Comparison of ENCODE assay signal across 15 cellular contexts in the genomic region with DNA sequence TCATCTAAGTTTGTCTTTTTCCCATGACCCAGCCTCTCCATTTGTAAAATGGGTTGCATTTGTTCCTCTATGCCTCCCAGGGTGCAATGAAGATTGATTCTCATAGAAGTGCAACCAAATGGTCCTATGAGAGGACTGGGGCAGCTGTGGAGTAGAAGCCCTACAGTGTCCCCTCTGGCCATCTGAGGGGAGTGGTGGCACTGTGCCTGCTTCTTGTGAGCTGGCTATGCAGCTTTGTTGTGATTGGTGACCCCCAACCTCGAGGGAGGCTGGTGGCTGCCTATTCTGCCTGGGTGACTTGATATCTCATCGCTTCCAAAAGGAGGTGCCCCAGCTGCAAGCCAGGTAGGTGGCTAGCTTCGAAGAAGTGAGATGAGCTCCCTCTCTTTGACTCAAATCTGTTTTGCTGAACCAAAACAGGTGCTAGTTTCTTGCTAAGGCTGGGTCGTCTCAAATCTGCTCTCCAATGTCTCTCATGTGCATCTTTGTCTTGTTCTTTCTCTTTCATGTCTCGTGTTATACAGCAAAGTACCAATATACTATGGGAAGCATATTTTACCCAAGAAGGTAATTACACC. TPM values are rescaled to one million over a fixed set of nuclear protein-coding genes. Genes with fewer than 3 reads are reported as not detected.
DNase-seq lines count a peak whose midpoint lies in the region; ATAC-seq, FAIRE-seq and TF ChIP-seq lines count a peak whose summit lies in the region.
"Had no signal": no experiment of that assay in that cellular context is flagged by ENCODE, and none has a peak within 500 bp of the region (broad histone marks: within the 10 kb centered on the region; RNA-seq: fewer than 3 reads in every experiment).

No MANE protein-coding gene starts in this region.

- H3K36me3 ChIP-seq in GM12878 (ENCODE audit: control insufficient read depth in 2 of 2, insufficient read depth in 2 of 2, low read length in 1 of 2) (no peaks in the 10 kb centered on the region), hepatocyte (replicated peaks; ENCODE audit: insufficient read depth, low read depth) (no peaks in the 10 kb centered on the region), SK-N-SH (replicated peaks in 1 of 2; ENCODE audit: control insufficient read depth in 1 of 2, insufficient read depth in 2 of 2, low read length in 1 of 2) (no peaks in the 10 kb centered on the region)
- H3K36me3 ChIP-seq: breast epithelium, MG63, stomach had no signal

- TF ChIP-seq RAD21 in GM12878 (IDR thresholded peaks at IDR 0.05; ENCODE audit: insufficient read depth, low read depth, low read length) (no peak), SK-N-SH (IDR thresholded peaks at IDR 0.05; ENCODE audit: low read length) (no peak)

- no peak overlapping the region for H3K9ac ChIP-seq in GM12878 (ENCODE audit: control insufficient read depth, insufficient read depth, low read length)
- H3K9ac ChIP-seq in SK-N-SH, result no peak overlapping the region

- SMC1A ChIA-PET in GM12878 (lab: Charles Lee; ENCODE audit: uncharacterized antibody, unreplicated experiment), result interaction anchor here (1.2 to 2.0 kb wide), 4 partner anchors 35 to 107 kb away, joined by 3 to 14 read pairs (median 4); a partner anchor contains a TSS

- TF ChIP-seq POLR2A in GM12878 (IDR thresholded peaks at IDR 0.05; ENCODE audit: low read depth, low read length), result no peak

- 19% methylated on average over 5 of the region's 5 CpGs for WGBS in GM12878 (ENCODE audit: insufficient coverage, insufficient replicate concordance, low lambda C conversion rate, missing lambda C conversion rate)
- 80% methylated on average over 5 of the region's 5 CpGs for WGBS in hepatocyte (ENCODE audit: low lambda C conversion rate, missing lambda C conversion rate)
- WGBS in SK-N-SH (ENCODE audit: low lambda C conversion rate), result 10% methylated on average over 4 of the region's 5 CpGs

- H3K4me1 ChIP-seq in GM12878 (ENCODE audit: control insufficient read depth, insufficient read depth, low read length) (no peaks in the 10 kb centered on the region), hepatocyte (ENCODE audit: insufficient read depth) (no peaks in the 10 kb centered on the region), SK-N-SH (ENCODE audit: control insufficient read depth in 1 of 2, insufficient read depth in 2 of 2, low read depth in 1 of 2, low read length in 1 of 2) (no peaks in the 10 kb centered on the region)
- H3K4me1 ChIP-seq: breast epithelium, stomach had no signal

- in situ Hi-C loops in GM12878 (cut with MboI), result no loop called here

- RAD21 ChIA-PET in GM12878 (lab: Charles Lee; ENCODE audit: unreplicated experiment), result interaction anchor here (1.0 to 1.3 kb wide), 2 partner anchors 38 to 107 kb away, joined by 3 to 4 read pairs; no protein-coding TSS in a partner anchor

- H4K20me1 ChIP-seq in GM12878 (ENCODE audit: control insufficient read depth, insufficient read depth) (no peaks in the 10 kb centered on the region), hepatocyte (ENCODE audit: insufficient read depth, poor library complexity, severe bottlenecking) (no peaks in the 10 kb centered on the region), SK-N-SH (ENCODE audit: insufficient read depth) (no peaks in the 10 kb centered on the region)

- no peak overlapping the region for H3K4me2 ChIP-seq in GM12878 (ENCODE audit: control insufficient read depth, insufficient read depth)
- no peak overlapping the region for H3K4me2 ChIP-seq in hepatocyte
- H3K4me2 ChIP-seq in SK-N-SH, result no peak overlapping the region

- no peaks in the 10 kb centered on the region for H3K27me3 ChIP-seq in GM12878 (replicated peaks in 1 of 2; ENCODE audit: control insufficient read depth in 2 of 2, insufficient read depth in 2 of 2, low read length in 1 of 2)
- H3K27me3 ChIP-seq in hepatocyte, result no peaks in the 10 kb centered on the region
- H3K27me3 ChIP-seq in SK-N-SH (ENCODE audit: insufficient read depth), result peaks cover 38% of the 10 kb centered on the region; the same call in 1 of the 2 replicates
- H3K27me3 ChIP-seq: breast epithelium, MG63, stomach had no signal

- no peaks in the 10 kb centered on the region for H3K9me2 ChIP-seq in hepatocyte (replicated peaks; ENCODE audit: insufficient read depth)
- no peaks in the 10 kb centered on the region for H3K9me2 ChIP-seq in SK-N-SH

- DNase-seq in GM12878 (ENCODE audit: low read depth, low spot score) (no peak), dedifferentiated amniotic fluid mesenchymal stem cell (ENCODE audit: extremely low spot score) (no peak), hepatocyte (ENCODE audit: low spot score) (no peak), SK-N-SH (no peak)
- DNase-seq in activated naive CD4-positive, alpha-beta T cell (lab: John Stamatoyannopoulos, UW), result no peak
- DNase-seq: activated CD8-positive, alpha-beta memory T cell treated with anti-CD3 and anti-CD28 coated beads, Interleukin-2, amount 50 U/mL, for 4 hours; effector CD8-positive, alpha-beta T cell; GDM1; MG63; NCI-H2029 treated with DMSO at 0.1 percent for 48 hours; stomach had no signal

- H2AFZ ChIP-seq in GM12878 (ENCODE audit: control insufficient read depth, low read depth, low read length) (no peak overlapping the region; the same call in 1 of the 2 replicates), hepatocyte (no peak overlapping the region), SK-N-SH (ENCODE audit: low read depth) (no peak overlapping the region)

- TF ChIP-seq EP300 in GM12878 (IDR thresholded peaks at IDR 0.05; ENCODE audit: borderline replicate concordance in 1 of 2, control insufficient read depth in 1 of 2, low read depth in 2 of 2, low read length in 2 of 2) (no peak), SK-N-SH (IDR thresholded peaks at IDR 0.05; ENCODE audit: borderline replicate concordance in 1 of 2, low read depth in 1 of 2, low read length in 1 of 2) (no peak)

- CTCF ChIA-PET in GM12878 (lab: Yijun Ruan, JAX) (interaction anchor here (0.6 to 1.7 kb wide), 6 partner anchors 9 to 223 kb away, joined by 3 to 4 read pairs (median 3); no protein-coding TSS in a partner anchor), SK-N-SH (lab: Yijun Ruan, JAX) (no interaction called here)

- TF ChIP-seq CTCF in GM12878 (IDR thresholded peaks at IDR 0.05 in 2 of 3, conservative IDR thresholded peaks at IDR 0.05 in 1 of 3; ENCODE audit: control insufficient read depth in 2 of 3, extremely low read depth in 1 of 3, insufficient read depth in 1 of 3, low read depth in 3 of 3, low read length in 3 of 3), result no peak
- no peak for TF ChIP-seq CTCF in hepatocyte (IDR thresholded peaks at IDR 0.05; ENCODE audit: poor library complexity)
- TF ChIP-seq CTCF in SK-N-SH (IDR thresholded peaks at IDR 0.05), result no peak

- no peak overlapping the region for H3K27ac ChIP-seq in GM12878 (ENCODE audit: control insufficient read depth, insufficient read depth)
- H3K27ac ChIP-seq in hepatocyte, result no peak overlapping the region
- no peak overlapping the region for H3K27ac ChIP-seq in SK-N-SH (ENCODE audit: low read depth in 2 of 2, low read length in 1 of 2)
- H3K27ac ChIP-seq: breast epithelium, stomach had no signal

- H3F3A ChIP-seq in SK-N-SH (replicated peaks; ENCODE audit: insufficient read depth), result no peaks in the 10 kb centered on the region

- peak; percentile 34 for ATAC-seq in GM18502 (IDR thresholded peaks at IDR 0.05; ENCODE audit: poor library complexity, unreplicated experiment)
- ATAC-seq in GM19463 (IDR thresholded peaks at IDR 0.05; ENCODE audit: unreplicated experiment), result peak; percentile 32
- ATAC-seq in HG03025 (IDR thresholded peaks at IDR 0.05; ENCODE audit: low FRiP score, unreplicated experiment), result peak; percentile 60
- 0 out of 3 replicates have a peak, but pooled peaks have one; percentile 20 for ATAC-seq in GM12878

- no peaks in the 10 kb centered on the region for H3K79me2 ChIP-seq in GM12878 (ENCODE audit: control insufficient read depth, insufficient read depth, low read length)
- no peaks in the 10 kb centered on the region for H3K79me2 ChIP-seq in hepatocyte
- H3K79me2 ChIP-seq in SK-N-SH (ENCODE audit: insufficient read depth), result no peaks in the 10 kb centered on the region

- H3K9me3 ChIP-seq in GM12878 (replicated peaks; ENCODE audit: control insufficient read depth, insufficient read depth, low read length) (no peaks in the 10 kb centered on the region), hepatocyte (ENCODE audit: low read depth) (no peaks in the 10 kb centered on the region), SK-N-SH (no peaks in the 10 kb centered on the region)
- H3K9me3 ChIP-seq: breast epithelium, MG63, stomach had no signal

- intact Hi-C loops in GM12878 (cut with micrococcal nuclease; ENCODE audit: unreplicated experiment), result no loop called here

- FAIRE-seq in GM12878 (lab: Jason Lieb, UNC), result no peak

- no TSS peak for BruUV-seq in GM12878 (replicated peaks; lab: Mats Ljungman, UMichigan)

- POLR2A ChIA-PET in GM12878 (lab: Charles Lee) (interaction anchor here (0.7 to 2.0 kb wide), 5 partner anchors 12 to 444 kb away, joined by 3 to 4 read pairs (median 3); no protein-coding TSS in a partner anchor), SK-N-SH (lab: Yijun Ruan, JAX) (no interaction called here)

- H3K4me3 ChIP-seq in GM12878 (no peak overlapping the region), hepatocyte (no peak overlapping the region), SK-N-SH (ENCODE audit: low read depth in 2 of 2, low read length in 1 of 2) (no peak overlapping the region)
- H3K4me3 ChIP-seq: breast epithelium, MG63, stomach had no signal

TF ChIP-seq in SK-N-SH, 30 proteins besides CTCF, POLR2A, EP300 and RAD21 (continues in another document):
- TF ChIP-seq ELF1 (IDR thresholded peaks at IDR 0.05) (no peak), FOSL2 (IDR thresholded peaks at IDR 0.05; ENCODE audit: borderline replicate concordance, low read depth) (no peak)

RNA-seq across cellular contexts. Expression of a gene that starts 33.9 kb away (rescaled TPM):
- total RNA-seq in GM12878 (2013; cell fraction: nucleolus; rRNA removed), result 9.3 and 10.2 TPM in 2 replicates
- total RNA-seq in GM12878 (2014; rRNA removed) (0.23 and 0.27 TPM in 2 replicates), GM12878 (2014; rRNA removed; fragmentation: Illumina TruSeq; extraction: Trizol) (0.36 and 0.69 TPM in 2 replicates), GM12878 (2021) (0.21 TPM in 2 replicates), hepatocyte (0.50 and 0.56 TPM in 2 replicates)
- polyA plus RNA-seq in GM12878 (2011; ENCODE audit: low read depth), result 0.29 TPM
- polyA plus RNA-seq in GM12878 (2011; rRNA removed) (1.3 and 2.1 TPM in 2 replicates), GM12878 (2014; fragmentation: Illumina TruSeq; extraction: Trizol) (0.05 and 0.22 TPM in 2 replicates), GM12878 (2014; fragmentation: Nextera tagmentation; extraction: Ambion mirVana) (under 1 TPM; 0.07 to 0.10 TPM), GM12878 (2014; rRNA removed) (0.05 and 0.68 TPM in 2 replicates), GM12878 (2016; fragmentation: Nextera tagmentation; extraction: Ambion mirVana) (under 1 TPM in 1 of 2 experiments, not detected in 1; 0.21 TPM), hepatocyte (0.37 and 0.43 TPM in 2 replicates), SK-N-SH (2012; rRNA removed) (0.12 and 0.19 TPM in 2 replicates)
- polyA plus RNA-seq in GM12878 (2011; cell fraction: cytosol; rRNA removed), result 0.57 and 0.89 TPM in 2 replicates
- 1.5 and 2.4 TPM in 2 replicates for polyA plus RNA-seq in GM12878 (2011; cell fraction: nucleus; rRNA removed)
- polyA plus RNA-seq in GM12878 (2012), result 0.38 and 1.1 TPM in 2 replicates
- 1.9 and 2.2 TPM in 2 replicates for polyA minus RNA-seq in GM12878 (2011; rRNA and poly(A)+ RNA removed)
- polyA minus RNA-seq in GM12878 (2011; cell fraction: cytosol; rRNA and poly(A)+ RNA removed), result 1.3 TPM in 1 of 2 replicates, not detected in the other
- polyA minus RNA-seq in GM12878 (2011; cell fraction: nucleus; rRNA and poly(A)+ RNA removed), result 1.3 and 1.6 TPM in 2 replicates
- 0.16 and 0.22 TPM in 2 replicates for polyA plus RNA-seq in SK-N-SH (2012; cell fraction: cytosol; rRNA removed)
- polyA plus RNA-seq in SK-N-SH (2012; cell fraction: nucleus; rRNA removed), result 0.20 and 0.48 TPM in 2 replicates
